In genomic region chr9:113373255-113373654, GRCh38 we compare ENCODE assay signal across 19 cellular contexts.
"Had no signal": no experiment of that assay in that cellular context is flagged by ENCODE, and none has a peak within 500 bp of the region (broad histone marks: within the 10 kb centered on the region; RNA-seq: fewer than 3 reads in every experiment).

No MANE protein-coding gene starts in this region.

- H3K4me3 Mint-ChIP-seq: activated CD8-positive, alpha-beta memory T cell treated with anti-CD3 and anti-CD28 coated beads, Interleukin-2, amount 10 ng/mL, durations not matched to agents 7 days and 5 days; activated T-cell treated with anti-CD3 and anti-CD28 coated beads, Interleukin-2, amount 50 U/mL, for 4 hours; neural progenitor cell; stimulated activated naive B cell treated with anti-CD40 and anti-IgM and Interleukin-4, amounts not matched to agents 10 μg/mL and 1 μg/mL and 100 μg/mL, for 72 hours had no signal

- H2AFZ ChIP-seq: neural progenitor cell had no signal

- H3K36me3 Mint-ChIP-seq: neural progenitor cell had no signal

- H3K27ac Mint-ChIP-seq: activated CD8-positive, alpha-beta memory T cell treated with anti-CD3 and anti-CD28 coated beads, Interleukin-2, amount 10 ng/mL, durations not matched to agents 7 days and 5 days; neural progenitor cell; stimulated activated naive B cell treated with anti-CD40 and anti-IgM and Interleukin-4, amounts not matched to agents 10 μg/mL and 1 μg/mL and 100 μg/mL, for 72 hours had no signal

- H3K27me3 Mint-ChIP-seq: activated CD8-positive, alpha-beta memory T cell treated with anti-CD3 and anti-CD28 coated beads, Interleukin-2, amount 10 ng/mL, durations not matched to agents 7 days and 5 days; stimulated activated naive B cell treated with anti-CD40 and anti-IgM and Interleukin-4, amounts not matched to agents 10 μg/mL and 1 μg/mL and 100 μg/mL, for 72 hours had no signal

- FAIRE-seq: keratinocyte, TTC549 had no signal

- H3K9me3 ChIP-seq: colonic mucosa, heart left ventricle, left ventricle myocardium inferior, right atrium auricular region had no signal

- H3K27me3 ChIP-seq: colonic mucosa, heart left ventricle, neural progenitor cell, right atrium auricular region had no signal

- H3K9me3 Mint-ChIP-seq: activated T-cell treated with anti-CD3 and anti-CD28 coated beads, Interleukin-2, amount 50 U/mL, for 4 hours; neural progenitor cell; stimulated activated naive B cell treated with anti-CD40 and anti-IgM and Interleukin-4, amounts not matched to agents 10 μg/mL and 1 μg/mL and 100 μg/mL, for 72 hours had no signal

- H3K4me3 ChIP-seq: colonic mucosa, heart left ventricle, left ventricle myocardium inferior, neural progenitor cell, right atrium auricular region had no signal

- H3K27ac ChIP-seq: colonic mucosa, heart left ventricle, left ventricle myocardium inferior, neural progenitor cell, right atrium auricular region had no signal

- H3K4me2 ChIP-seq: neural progenitor cell had no signal

- H3K9ac ChIP-seq: neural progenitor cell had no signal

- ATAC-seq: activated CD8-positive, alpha-beta memory T cell treated with anti-CD3 and anti-CD28 coated beads, Interleukin-2, amount 10 ng/mL, durations not matched to agents 7 days and 5 days; activated T-cell treated with anti-CD3 and anti-CD28 coated beads, Interleukin-2, amount 50 U/mL, for 4 hours; heart left ventricle; stimulated activated naive B cell treated with anti-CD40 and anti-IgM and Interleukin-4, amounts not matched to agents 10 μg/mL and 1 μg/mL and 100 μg/mL, for 72 hours had no signal

- H3K36me3 ChIP-seq: neural progenitor cell had no signal

- DNase-seq: activated CD4-positive, alpha-beta T cell treated with anti-CD3 and anti-CD28 coated beads, Interleukin-2, amount 50 U/mL, for 1 hour; activated CD8-positive, alpha-beta memory T cell treated with anti-CD3 and anti-CD28 coated beads, Interleukin-2, amount 10 ng/mL, durations not matched to agents 7 days and 5 days; activated gamma-delta T cell treated with Interleukin-2 at 50 U/mL for 16 hours; activated T-cell treated with anti-CD3 and anti-CD28 coated beads, Interleukin-2, amount 50 U/mL, for 4 hours; caudate nucleus; colonic mucosa; effector CD4-positive, alpha-beta T cell; foreskin melanocyte; heart left ventricle; left ventricle myocardium inferior; mesendoderm; stimulated activated CD4-positive, alpha-beta T cell treated with anti-CD3 and anti-CD28 coated beads, Interleukin-2, amount 100 ng/mL, for 24 hours; stimulated activated naive B cell treated with anti-CD40 and anti-IgM and Interleukin-4, amounts not matched to agents 10 μg/mL and 1 μg/mL and 100 μg/mL, for 72 hours; T-helper 2 cell; trophoblast cell had no signal
